8 cellular contexts compared by ENCODE assay signal in genomic region chr6:2209226-2209809, GRCh38. TPM values are rescaled to one million over a fixed set of nuclear protein-coding genes. Genes with fewer than 3 reads are reported as not detected.
DNase-seq lines count a peak whose midpoint lies in the region; ATAC-seq, FAIRE-seq and TF ChIP-seq lines count a peak whose summit lies in the region.

No MANE protein-coding gene starts in this region.

- in situ Hi-C loops in IMR-90 (cut with MboI; ENCODE audit: low sequenced_read_pairs): no loop called here

- H3K14ac ChIP-seq in IMR-90 (replicated peaks; ENCODE audit: low read depth, low read length) (no peak overlapping the region), H1 (ENCODE audit: insufficient read length) (no peak overlapping the region), trophoblast cell (ENCODE audit: low read length) (no peak overlapping the region)

- POLR2A ChIA-PET in IMR-90 (lab: Charles Lee; ENCODE audit: unreplicated experiment) (no interaction called here), H1 (lab: Charles Lee; ENCODE audit: partially characterized antibody) (interaction anchor here (0.8 to 1.3 kb wide), 3 partner anchors 13 to 144 kb away, joined by 3 read pairs; no protein-coding TSS in a partner anchor)

- H2BK15ac ChIP-seq in IMR-90 (ENCODE audit: low read depth, low read length) (no peak overlapping the region), H1 (ENCODE audit: low read length) (no peak overlapping the region)

- H4K8ac ChIP-seq in IMR-90 (ENCODE audit: low read depth in 2 of 2, low read length in 2 of 2) (no peak overlapping the region), H1 (ENCODE audit: extremely low read depth, insufficient read depth, low read length) (no peak overlapping the region), trophoblast cell (ENCODE audit: low read depth, low read length) (no peak overlapping the region)

- H3K23me2 ChIP-seq in H1 (ENCODE audit: low read depth, low read length): no peaks in the 10 kb centered on the region

- H2BK120ac ChIP-seq in IMR-90 (ENCODE audit: low read depth, low read length) (no peak overlapping the region), H1 (replicated peaks; ENCODE audit: low read depth, low read length) (no peak overlapping the region), trophoblast cell (ENCODE audit: insufficient read depth, low read length, poor library complexity) (no peak overlapping the region)

- H3K9me1 ChIP-seq in IMR-90 (ENCODE audit: insufficient read depth, low read length): no peaks in the 10 kb centered on the region; the same call in 1 of the 2 replicates

- no peak for TF ChIP-seq EP300 in H1 (IDR thresholded peaks at IDR 0.05; ENCODE audit: borderline replicate concordance in 1 of 2, low read depth in 2 of 2, low read length in 2 of 2)

- FAIRE-seq in H1 (lab: Jason Lieb, UNC): peak; percentile 85

- DNase-seq in D341Med (ENCODE audit: low spot score) (peak; percentile 74), GM19240 (ENCODE audit: insufficient read length, low spot score) (peak; percentile 47), IMR-90 (peak; percentile 30), H1 (ENCODE audit: low read depth in 1 of 2, low spot score in 2 of 2) (peak; percentile 50 to 76), trophoblast cell (peak; percentile 50 to 88), putamen (ENCODE audit: low spot score) (no peak)

- 14% methylated on average over 1 of the region's 6 CpGs; no CpG with 5 or more reads in 1 of the 2 experiments for WGBS in IMR-90 (ENCODE audit: extremely low coverage in 2 of 2, insufficient read length in 1 of 2), 2 experiments
- 45% methylated on average over 6 of the region's 6 CpGs; no CpG with 5 or more reads in 1 of the 2 experiments for WGBS in H1 (ENCODE audit: extremely low coverage in 1 of 2, insufficient coverage in 1 of 2, insufficient read length in 1 of 2, insufficient replicate concordance in 2 of 2, low coverage in 1 of 2, low lambda C conversion rate in 2 of 2, missing lambda C conversion rate in 1 of 2), 2 experiments
- WGBS in trophoblast cell (ENCODE audit: extremely low coverage, insufficient coverage, insufficient read length): no CpG with 5 or more reads among the region's 6 CpGs

- H4K91ac ChIP-seq in IMR-90 (ENCODE audit: insufficient read depth, low read depth, low read length) (no peak overlapping the region), H1 (replicated peaks; ENCODE audit: insufficient read length, low read length) (no peak overlapping the region), trophoblast cell (ENCODE audit: low read depth, low read length) (no peak overlapping the region)

- intact Hi-C loops in IMR-90 (cut with micrococcal nuclease): no loop called here

- H3K79me1 ChIP-seq in IMR-90 (ENCODE audit: low read depth in 1 of 2, low read length in 2 of 2) (no peaks in the 10 kb centered on the region; a peak in 1 of 4 replicates), H1 (ENCODE audit: low read depth, low read length) (no peaks in the 10 kb centered on the region), trophoblast cell (ENCODE audit: low read length) (no peaks in the 10 kb centered on the region)

- peak; percentile 39; the same call in 1 of the 2 replicates for TF ChIP-seq RAD21 in IMR-90 (IDR thresholded peaks at IDR 0.05; ENCODE audit: low read length)
- TF ChIP-seq RAD21 in H1 (IDR thresholded peaks at IDR 0.05 in 1 of 2, conservative IDR thresholded peaks at IDR 0.05 in 1 of 2; ENCODE audit: low read depth in 2 of 2, low read length in 2 of 2): peak; percentile 78 to 86

- H3K36me3 ChIP-seq in IMR-90 (ENCODE audit: control insufficient read depth, insufficient read depth, low read length): no peaks in the 10 kb centered on the region
- H3K36me3 ChIP-seq in H1 (ENCODE audit: control insufficient read depth in 2 of 4, insufficient read depth in 4 of 4, low read length in 3 of 4): no peaks in the 10 kb centered on the region
- H3K36me3 ChIP-seq in trophoblast cell (ENCODE audit: control insufficient read depth in 1 of 2, insufficient read depth in 2 of 2, low read length in 2 of 2): no peaks in the 10 kb centered on the region

- H3K27me3 ChIP-seq in IMR-90 (ENCODE audit: control insufficient read depth, insufficient read depth, low read length) (no peaks in the 10 kb centered on the region), H1 (replicated peaks in 1 of 4; ENCODE audit: control insufficient read depth in 3 of 4, extremely low read depth in 1 of 4, insufficient read depth in 3 of 4, low read length in 3 of 4) (no peaks in the 10 kb centered on the region), trophoblast cell (ENCODE audit: insufficient read depth, low read length) (no peaks in the 10 kb centered on the region)

- ATAC-seq in IMR-90 (ENCODE audit: low read depth) (peak; percentile 32; the same call in 1 of the 2 replicates), SK-N-SH treated with all-trans-retinoic acid at 6 μM for 48 hours (peak; percentile 90), HG03097 (IDR thresholded peaks at IDR 0.05; ENCODE audit: low FRiP score, unreplicated experiment) (no peak)

- H2AK5ac ChIP-seq in IMR-90 (ENCODE audit: low read depth, low read length) (no peak overlapping the region), H1 (ENCODE audit: low read depth, low read length) (no peak overlapping the region), trophoblast cell (ENCODE audit: low read length) (no peak overlapping the region)

- H2AFZ ChIP-seq in IMR-90 (replicated peaks; ENCODE audit: low read length, poor library complexity) (no peak overlapping the region), H1 (ENCODE audit: low read length) (no peak overlapping the region), trophoblast cell (ENCODE audit: insufficient read depth, low read length, poor library complexity) (no peak overlapping the region)

- H4K5ac ChIP-seq in IMR-90 (ENCODE audit: low read depth, low read length) (no peak overlapping the region), H1 (ENCODE audit: insufficient read length, low read depth, low read length) (no peak overlapping the region)

- peak; percentile 42 for TF ChIP-seq CTCF in IMR-90 (conservative IDR thresholded peaks at IDR 0.05; ENCODE audit: low read depth, low read length)
- peak; percentile 88 to 94 (median 92) for TF ChIP-seq CTCF in H1 (IDR thresholded peaks at IDR 0.05; ENCODE audit: control extremely low read depth in 1 of 3, insufficient read depth in 1 of 3, low read depth in 1 of 3, low read length in 3 of 3)

- H3K4me2 ChIP-seq in IMR-90 (ENCODE audit: low read depth, low read length): no peak overlapping the region
- H3K4me2 ChIP-seq in H1 (ENCODE audit: insufficient read depth in 1 of 2, low read depth in 2 of 2, low read length in 2 of 2): no peak overlapping the region
- H3K4me2 ChIP-seq in trophoblast cell (ENCODE audit: low read length): no peak overlapping the region

- no peak overlapping the region for H3K27ac ChIP-seq in IMR-90 (ENCODE audit: insufficient read depth, low read length)
- H3K27ac ChIP-seq in H1 (ENCODE audit: low read depth, low read length): no peak overlapping the region
- no peak overlapping the region for H3K27ac ChIP-seq in trophoblast cell (ENCODE audit: low read depth, low read length)

- dilution Hi-C loops in IMR-90 (cut with HindIII; ENCODE audit: low sequenced_read_pairs, unreplicated experiment): no loop called here

- H3K4me1 ChIP-seq in IMR-90 (ENCODE audit: control insufficient read depth, insufficient read depth, low read length): no peaks in the 10 kb centered on the region
- H3K4me1 ChIP-seq in H1 (replicated peaks in 1 of 4; ENCODE audit: control insufficient read depth in 3 of 4, insufficient read depth in 4 of 4, low read length in 3 of 4): peaks cover 0 to 3% (median 1%) of the 10 kb centered on the region in 4 experiments; a peak in 2 of 7 replicates
- H3K4me1 ChIP-seq in trophoblast cell (ENCODE audit: control insufficient read depth in 1 of 2, insufficient read depth in 2 of 2, low read length in 2 of 2): no peaks in the 10 kb centered on the region

- H3K18ac ChIP-seq in IMR-90 (ENCODE audit: low read depth, low read length) (no peak overlapping the region), H1 (ENCODE audit: extremely low read depth, low read length) (no peak overlapping the region), trophoblast cell (ENCODE audit: low read length) (no peak overlapping the region)

- H3K4me3 ChIP-seq in IMR-90 (ENCODE audit: insufficient read depth, low read depth, low read length) (no peak overlapping the region), H1 (ENCODE audit: extremely low read depth in 1 of 4, insufficient read depth in 2 of 4, low read depth in 3 of 4, low read length in 4 of 4) (no peak overlapping the region), trophoblast cell (ENCODE audit: low read depth, low read length) (no peak overlapping the region)

- H2BK12ac ChIP-seq in H1 (ENCODE audit: low read depth, low read length): no peak overlapping the region
- no peak overlapping the region for H2BK12ac ChIP-seq in trophoblast cell (ENCODE audit: low read length)

- H3K4ac ChIP-seq in IMR-90 (ENCODE audit: low read depth, low read length): no peak overlapping the region
- H3K4ac ChIP-seq in H1 (replicated peaks; ENCODE audit: insufficient read length, low read depth, low read length): no peak overlapping the region
- no peak overlapping the region for H3K4ac ChIP-seq in trophoblast cell (ENCODE audit: low read depth, low read length)

- CTCF ChIA-PET in IMR-90 (lab: Yijun Ruan, JAX) (interaction anchor here (0.6 to 1.4 kb wide), 5 partner anchors 8 to 381 kb away, joined by 3 to 4 read pairs (median 3); no protein-coding TSS in a partner anchor), H1 (lab: Charles Lee; ENCODE audit: partially characterized antibody) (interaction anchor here (0.6 to 4.5 kb wide), 67 partner anchors 8 to 1411 kb away, joined by 3 to 41 read pairs (median 4); no protein-coding TSS in a partner anchor)

- H2BK5ac ChIP-seq in IMR-90 (ENCODE audit: low read depth, low read length, poor library complexity, severe bottlenecking) (no peak overlapping the region), H1 (ENCODE audit: low read depth, low read length) (no peak overlapping the region), trophoblast cell (ENCODE audit: low read depth, low read length, poor library complexity) (no peak overlapping the region)

- H4K12ac ChIP-seq in trophoblast cell (ENCODE audit: low read depth, low read length): no peak overlapping the region

- H3K9ac ChIP-seq in IMR-90 (ENCODE audit: low read depth, low read length) (no peak overlapping the region), H1 (replicated peaks in 1 of 4; ENCODE audit: extremely low read depth in 1 of 4, low read depth in 3 of 4, low read length in 3 of 4) (no peak overlapping the region), trophoblast cell (ENCODE audit: low read length) (no peak overlapping the region)

- no peak overlapping the region for H3K56ac ChIP-seq in IMR-90 (ENCODE audit: extremely low read depth, insufficient read depth, low read length)
- no peak overlapping the region for H3K56ac ChIP-seq in H1 (replicated peaks; ENCODE audit: insufficient read length, low read depth, low read length)

- H3K9me3 ChIP-seq in IMR-90 (ENCODE audit: control insufficient read depth, insufficient read depth, low read length) (peaks cover 2% of the 10 kb centered on the region; the same call in 1 of the 2 replicates), H1 (ENCODE audit: insufficient read depth in 2 of 2, low read depth in 1 of 2, low read length in 1 of 2) (0 out of 4 replicates have a peak, but pooled peaks cover 4 to 6% of the 10 kb centered on the region in 2 experiments), trophoblast cell (ENCODE audit: insufficient read depth, low read depth, low read length) (no peaks in the 10 kb centered on the region)

- BruUV-seq in IMR-90 (replicated peaks; lab: Mats Ljungman, UMichigan): no TSS peak

- H3K79me2 ChIP-seq in H1 (ENCODE audit: control insufficient read depth in 1 of 2, insufficient read depth in 2 of 2, low read length in 2 of 2) (peaks cover 0 to 25% of the 10 kb centered on the region in 2 experiments; a peak in 2 of 4 replicates), trophoblast cell (ENCODE audit: control insufficient read depth, insufficient read depth, low read length, poor library complexity) (no peaks in the 10 kb centered on the region)

- no peak for TF ChIP-seq POLR2A in IMR-90 (IDR thresholded peaks at IDR 0.05; ENCODE audit: low read depth, low read length)
- no peak for TF ChIP-seq POLR2A in H1 (IDR thresholded peaks at IDR 0.05; ENCODE audit: control extremely low read depth in 1 of 2, low read depth in 2 of 2, low read length in 2 of 2)

- no peak overlapping the region for H2AK9ac ChIP-seq in IMR-90 (replicated peaks; ENCODE audit: low read depth, low read length, poor library complexity)

- H4K20me1 ChIP-seq in IMR-90 (ENCODE audit: insufficient read depth, low read length) (no peaks in the 10 kb centered on the region), H1 (replicated peaks in 1 of 2; ENCODE audit: control insufficient read depth in 1 of 2, insufficient read depth in 2 of 2, low read length in 2 of 2) (peaks cover 0 to 2% of the 10 kb centered on the region in 2 experiments)

- H3K23ac ChIP-seq in IMR-90 (ENCODE audit: low read depth, low read length) (no peak overlapping the region), H1 (ENCODE audit: insufficient read length) (no peak overlapping the region), trophoblast cell (ENCODE audit: low read length) (no peak overlapping the region)

- H2BK20ac ChIP-seq in IMR-90 (ENCODE audit: low read depth, low read length) (no peak overlapping the region), H1 (ENCODE audit: low read length) (no peak overlapping the region)

RNA-seq across cellular contexts. Expression of gene GMDS, which starts 36.1 kb away (rescaled TPM):
- 7.3 and 9.4 TPM in 2 replicates for total RNA-seq in IMR-90 (2012; rRNA removed)
- polyA plus RNA-seq in IMR-90 (2012; rRNA removed): 15.0 and 21.9 TPM in 2 replicates
- polyA plus RNA-seq in IMR-90 (2012; cell fraction: cytosol; rRNA removed): 19.5 and 21.7 TPM in 2 replicates
- polyA plus RNA-seq in IMR-90 (2012; cell fraction: nucleus; rRNA removed; ENCODE audit: low replicate concordance): 7.8 and 10.9 TPM in 2 replicates
- 47.6 and 50.0 TPM in 2 replicates for total RNA-seq in H1 (2021; fragmentation: NEBNext Ultra II Directional; extraction: Animal tissue kit (Norgen Biotek cat#: 25700))
- polyA plus RNA-seq in H1 (2011; rRNA removed): 16.8 and 27.6 TPM in 2 replicates
- polyA plus RNA-seq in H1 (2011; cell fraction: cytosol; rRNA removed): 29.7 TPM
- 13.2 TPM for polyA plus RNA-seq in H1 (2011; cell fraction: nucleus; rRNA removed)
- 32.0 to 54.7 TPM (median 36.8 TPM) in 4 replicates for polyA plus RNA-seq in H1 (2012, experiment 1 of 2)
- polyA plus RNA-seq in H1 (2012, experiment 2 of 2): 40.1 TPM
- 38.8 TPM for polyA plus RNA-seq in H1 (2013, experiment 1 of 2)
- 39.7 TPM for polyA plus RNA-seq in H1 (2013, experiment 2 of 2)
- 12.5 and 15.9 TPM in 2 replicates for polyA minus RNA-seq in H1 (2011; rRNA and poly(A)+ RNA removed)
- 15.9 TPM for polyA minus RNA-seq in H1 (2011; cell fraction: cytosol; rRNA and poly(A)+ RNA removed)
- 49.6 TPM for polyA minus RNA-seq in H1 (2011; cell fraction: nucleus; rRNA and poly(A)+ RNA removed)
- polyA plus RNA-seq in trophoblast cell (2013): 16.9 and 18.1 TPM in 2 replicates
